In genomic region chr4:172675232-172675631, GRCh38 we compare ENCODE assay signal across 29 cellular contexts.
"Had no signal": no experiment of that assay in that cellular context is flagged by ENCODE, and none has a peak within 500 bp of the region (broad histone marks: within the 10 kb centered on the region; RNA-seq: fewer than 3 reads in every experiment).

No MANE protein-coding gene starts in this region.

- H3K36me3 ChIP-seq: colonic mucosa, esophagus muscularis mucosa, esophagus squamous epithelium, gastrocnemius medialis, gastroesophageal sphincter, heart left ventricle, heart right ventricle had no signal

- H3K27ac ChIP-seq: colonic mucosa, coronary artery, dorsolateral prefrontal cortex, epithelial cell of prostate, esophagus muscularis mucosa, esophagus squamous epithelium, foreskin keratinocyte, gastrocnemius medialis, gastroesophageal sphincter, heart left ventricle, heart right ventricle had no signal

- DNase-seq: colonic mucosa; cortex of kidney; dermis blood vessel endothelial cell; dorsolateral prefrontal cortex; effector CD4-positive, alpha-beta T cell; effector CD8-positive, alpha-beta T cell; effector memory CD4-positive, alpha-beta T cell; effector memory CD8-positive, alpha-beta T cell; endodermal cell; erythroblast; esophagus squamous epithelium; foreskin fibroblast; foreskin keratinocyte; foreskin melanocyte; gastrocnemius medialis; glutamatergic neuron; head of caudate nucleus; heart left ventricle; heart right ventricle had no signal

- H3K27me3 ChIP-seq: colonic mucosa, dorsolateral prefrontal cortex, esophagus muscularis mucosa, esophagus squamous epithelium, foreskin keratinocyte, gastrocnemius medialis, gastroesophageal sphincter, heart left ventricle, heart right ventricle had no signal

- H3K27ac Mint-ChIP-seq: dendritic cell treated with granulocyte-macrophage colony-stimulating factor and Interleukin-4, amounts not matched to agents 40 ng/mL and 50 ng/mL, for 4 days; effector memory CD8-positive, alpha-beta T cell; endodermal cell had no signal

- H3K4me3 ChIP-seq: colonic mucosa, coronary artery, dorsolateral prefrontal cortex, esophagus muscularis mucosa, esophagus squamous epithelium, gastrocnemius medialis, gastroesophageal sphincter, heart left ventricle, heart right ventricle had no signal

- H3K9me3 Mint-ChIP-seq: endodermal cell had no signal

- H3K9me3 ChIP-seq: colonic mucosa, esophagus muscularis mucosa, esophagus squamous epithelium, gastrocnemius medialis, heart right ventricle had no signal

- ATAC-seq: effector memory CD8-positive, alpha-beta T cell; esophagus mucosa; foreskin keratinocyte; gastrocnemius medialis; gastroesophageal sphincter; heart left ventricle; heart right ventricle had no signal

- FAIRE-seq: colon, endometrium, endothelial cell of umbilical vein, frontal cortex had no signal

- H3K4me1 ChIP-seq: colonic mucosa, esophagus muscularis mucosa, esophagus squamous epithelium, foreskin keratinocyte, gastrocnemius medialis, gastroesophageal sphincter, heart left ventricle, heart right ventricle had no signal
